ENCODE assay signal across 10 cellular contexts in genomic region chr9:125759812-125760134, GRCh38. TPM values are rescaled to one million over a fixed set of nuclear protein-coding genes. Genes with fewer than 3 reads are reported as not detected.
DNase-seq lines count a peak whose midpoint lies in the region; ATAC-seq and TF ChIP-seq lines count a peak whose summit lies in the region.
"Had no signal": no experiment of that assay in that cellular context is flagged by ENCODE, and none has a peak within 500 bp of the region (broad histone marks: within the 10 kb centered on the region; RNA-seq: fewer than 3 reads in every experiment).

No MANE protein-coding gene starts in this region.

- H3K27me3 Mint-ChIP-seq in stimulated activated memory B cell treated with anti-CD40 and anti-IgM and Interleukin-4, amounts not matched to agents 10 μg/mL and 1 μg/mL and 100 μg/mL, for 72 hours: no peaks in the 10 kb centered on the region
- H3K27me3 Mint-ChIP-seq in activated CD4-positive, alpha-beta memory T cell treated with anti-CD3 and anti-CD28 coated beads for 36 hours: no peaks in the 10 kb centered on the region

- peaks cover 15% of the 10 kb centered on the region for H3F3A ChIP-seq in SK-N-SH (replicated peaks; ENCODE audit: insufficient read depth)

- H3K27me3 ChIP-seq in SK-N-SH (ENCODE audit: insufficient read depth): no peaks in the 10 kb centered on the region
- H3K27me3 ChIP-seq in heart left ventricle: no peaks in the 10 kb centered on the region

- no peak for TF ChIP-seq POLR2A in heart left ventricle (IDR thresholded peaks at IDR 0.05)

- H4K20me1 ChIP-seq in SK-N-SH (ENCODE audit: insufficient read depth): peaks cover 85% of the 10 kb centered on the region

- no peak for TF ChIP-seq CTCF in SK-N-SH (IDR thresholded peaks at IDR 0.05)
- TF ChIP-seq CTCF in heart left ventricle (IDR thresholded peaks at IDR 0.05): no peak

- ATAC-seq in heart left ventricle: peak; percentile 25 to 63 (median 49)
- no peak for ATAC-seq in stimulated activated memory B cell treated with anti-CD40 and anti-IgM and Interleukin-4, amounts not matched to agents 10 μg/mL and 1 μg/mL and 100 μg/mL, for 72 hours
- no peak for ATAC-seq in stimulated activated effector memory CD8-positive, alpha-beta T cell treated with anti-CD3 and anti-CD28 coated beads, Interleukin-12 subunit alpha, Interleukin-12 subunit beta, amount 100 ng/mL, for 72 hours

- peak overlapping the region; percentile 56 for H3K27ac Mint-ChIP-seq in stimulated activated memory B cell treated with anti-CD40 and anti-IgM and Interleukin-4, amounts not matched to agents 10 μg/mL and 1 μg/mL and 100 μg/mL, for 72 hours
- H3K27ac Mint-ChIP-seq in activated CD4-positive, alpha-beta memory T cell treated with anti-CD3 and anti-CD28 coated beads for 36 hours: no peak overlapping the region
- no peak overlapping the region for H3K27ac Mint-ChIP-seq in stimulated activated effector memory CD8-positive, alpha-beta T cell treated with anti-CD3 and anti-CD28 coated beads, Interleukin-12 subunit alpha, Interleukin-12 subunit beta, amount 100 ng/mL, for 72 hours

- peak overlapping the region; percentile 54 for H3K9ac ChIP-seq in SK-N-SH

- H3K4me1 Mint-ChIP-seq in stimulated activated memory B cell treated with anti-CD40 and anti-IgM and Interleukin-4, amounts not matched to agents 10 μg/mL and 1 μg/mL and 100 μg/mL, for 72 hours: peaks cover 17% of the 10 kb centered on the region
- H3K4me1 Mint-ChIP-seq in activated CD4-positive, alpha-beta memory T cell treated with anti-CD3 and anti-CD28 coated beads for 36 hours (ENCODE audit: low read depth): peaks cover 10% of the 10 kb centered on the region
- H3K4me1 Mint-ChIP-seq in stimulated activated effector memory CD8-positive, alpha-beta T cell treated with anti-CD3 and anti-CD28 coated beads, Interleukin-12 subunit alpha, Interleukin-12 subunit beta, amount 100 ng/mL, for 72 hours: no peaks in the 10 kb centered on the region

- 32% methylated on average over 7 of the region's 7 CpGs for WGBS in SK-N-SH (ENCODE audit: low lambda C conversion rate)
- 22 to 29% (median 27%) methylated on average over 7 of the region's 7 CpGs for WGBS in heart left ventricle, 4 donors

- DNase-seq in NCI-H1436 (lab: John Stamatoyannopoulos, UW) (peak; percentile 50), NCI-H1436 treated with DMSO at 0.1 percent for 48 hours (lab: John Stamatoyannopoulos, UW) (no peak), SK-N-SH (no peak), heart left ventricle (peak in 1 of 5 donors; percentile 29), DMS53 treated with DMSO at 0.1 percent for 48 hours (lab: John Stamatoyannopoulos, UW; ENCODE audit: unreplicated experiment) (no peak)
- DNase-seq in activated CD4-positive, alpha-beta memory T cell treated with anti-CD3 and anti-CD28 coated beads for 36 hours: no peak
- DNase-seq in stimulated activated effector memory CD8-positive, alpha-beta T cell treated with anti-CD3 and anti-CD28 coated beads, Interleukin-12 subunit alpha, Interleukin-12 subunit beta, amount 100 ng/mL, for 72 hours (ENCODE audit: low spot score in 2 of 2): no peak
- DNase-seq: amniotic stem cell; stimulated activated CD4-positive, alpha-beta T cell treated with anti-CD3 and anti-CD28 coated beads, Interleukin-1b, Interleukin-23, amount 100 ng/mL, for 48 hours had no signal

- no peak overlapping the region for H2AFZ ChIP-seq in SK-N-SH (ENCODE audit: low read depth)

- H3K4me3 Mint-ChIP-seq in stimulated activated memory B cell treated with anti-CD40 and anti-IgM and Interleukin-4, amounts not matched to agents 10 μg/mL and 1 μg/mL and 100 μg/mL, for 72 hours: peak overlapping the region; percentile 76
- H3K4me3 Mint-ChIP-seq in activated CD4-positive, alpha-beta memory T cell treated with anti-CD3 and anti-CD28 coated beads for 36 hours: no peak overlapping the region
- H3K4me3 Mint-ChIP-seq in stimulated activated effector memory CD8-positive, alpha-beta T cell treated with anti-CD3 and anti-CD28 coated beads, Interleukin-12 subunit alpha, Interleukin-12 subunit beta, amount 100 ng/mL, for 72 hours: no peak overlapping the region

- H3K9me3 ChIP-seq in SK-N-SH (no peaks in the 10 kb centered on the region), heart left ventricle (no peaks in the 10 kb centered on the region)

- H3K9me2 ChIP-seq in SK-N-SH: no peaks in the 10 kb centered on the region

- TF ChIP-seq RAD21 in SK-N-SH (IDR thresholded peaks at IDR 0.05; ENCODE audit: low read length): no peak

- peaks cover 100% of the 10 kb centered on the region for H3K79me2 ChIP-seq in SK-N-SH (ENCODE audit: insufficient read depth)

- CTCF ChIA-PET in SK-N-SH (lab: Yijun Ruan, JAX): interaction anchor here (0.8 to 2.2 kb wide), 7 partner anchors 11 to 352 kb away, joined by 3 to 8 read pairs (median 3); no protein-coding TSS in a partner anchor
- CTCF ChIA-PET in activated CD4-positive, alpha-beta memory T cell treated with anti-CD3 and anti-CD28 coated beads for 36 hours (lab: Charles Lee): no interaction called here

- peaks cover 33 to 78% of the 10 kb centered on the region in 2 experiments; a peak in 3 of 4 replicates for H3K4me1 ChIP-seq in SK-N-SH (ENCODE audit: control insufficient read depth in 1 of 2, insufficient read depth in 2 of 2, low read depth in 1 of 2, low read length in 1 of 2)
- peaks cover 0 to 84% (median 44%) of the 10 kb centered on the region in 12 donors for H3K4me1 ChIP-seq in heart left ventricle

- H3K36me3 Mint-ChIP-seq in stimulated activated memory B cell treated with anti-CD40 and anti-IgM and Interleukin-4, amounts not matched to agents 10 μg/mL and 1 μg/mL and 100 μg/mL, for 72 hours: peaks cover 8% of the 10 kb centered on the region
- peaks cover 2% of the 10 kb centered on the region for H3K36me3 Mint-ChIP-seq in activated CD4-positive, alpha-beta memory T cell treated with anti-CD3 and anti-CD28 coated beads for 36 hours
- H3K36me3 Mint-ChIP-seq in stimulated activated effector memory CD8-positive, alpha-beta T cell treated with anti-CD3 and anti-CD28 coated beads, Interleukin-12 subunit alpha, Interleukin-12 subunit beta, amount 100 ng/mL, for 72 hours: no peaks in the 10 kb centered on the region

- intact Hi-C loops in heart left ventricle (cut with DNase I): loop anchor here in 2 of 10 donors (10.0 kb wide), 3 partner anchors 65 to 205 kb away; no protein-coding TSS in a partner anchor
- intact Hi-C loops in activated CD4-positive, alpha-beta memory T cell treated with anti-CD3 and anti-CD28 coated beads for 36 hours (cut with micrococcal nuclease): no loop called here

- H3K36me3 ChIP-seq in SK-N-SH (replicated peaks in 1 of 2; ENCODE audit: control insufficient read depth in 1 of 2, insufficient read depth in 2 of 2, low read length in 1 of 2) (peaks cover 27 to 36% of the 10 kb centered on the region in 2 experiments), heart left ventricle (no peaks in the 10 kb centered on the region)

- POLR2A ChIA-PET in SK-N-SH (lab: Yijun Ruan, JAX): interaction anchor here (1.1 kb wide), 1 partner anchor 519 kb away, joined by 4 read pairs; the partner anchor contains the start of gene HSPA5
- POLR2A ChIA-PET in activated CD4-positive, alpha-beta memory T cell treated with anti-CD3 and anti-CD28 coated beads for 36 hours (lab: Charles Lee): no interaction called here

- H3K27ac ChIP-seq in SK-N-SH (ENCODE audit: low read depth in 2 of 2, low read length in 1 of 2) (peak overlapping the region; percentile 43 to 77; a peak in 3 of 4 replicates), heart left ventricle (peak overlapping the region in 3 of 12 donors; percentile 25 to 57 (median 34))

- peak overlapping the region; percentile 80 for H3K4me2 ChIP-seq in SK-N-SH

- no peaks in the 10 kb centered on the region for H3K9me3 Mint-ChIP-seq in stimulated activated memory B cell treated with anti-CD40 and anti-IgM and Interleukin-4, amounts not matched to agents 10 μg/mL and 1 μg/mL and 100 μg/mL, for 72 hours
- no peaks in the 10 kb centered on the region for H3K9me3 Mint-ChIP-seq in activated CD4-positive, alpha-beta memory T cell treated with anti-CD3 and anti-CD28 coated beads for 36 hours
- H3K9me3 Mint-ChIP-seq in stimulated activated effector memory CD8-positive, alpha-beta T cell treated with anti-CD3 and anti-CD28 coated beads, Interleukin-12 subunit alpha, Interleukin-12 subunit beta, amount 100 ng/mL, for 72 hours: no peaks in the 10 kb centered on the region

- H3K4me3 ChIP-seq in SK-N-SH (ENCODE audit: low read depth in 2 of 2, low read length in 1 of 2) (peak overlapping the region; percentile 36 to 52), heart left ventricle (peak overlapping the region in 9 of 12 donors; percentile 16 to 51 (median 30))

- TF ChIP-seq EP300 in SK-N-SH (IDR thresholded peaks at IDR 0.05; ENCODE audit: borderline replicate concordance in 1 of 2, low read depth in 1 of 2, low read length in 1 of 2): no peak

TF ChIP-seq in SK-N-SH, 30 proteins besides CTCF, POLR2A, EP300 and RAD21 (continues in another document):
- TF ChIP-seq SIN3A (IDR thresholded peaks at IDR 0.05; ENCODE audit: borderline replicate concordance, low read depth, low read length): peak; percentile 48; the same call in 1 of the 2 replicates
- TF ChIP-seq GATA2 (CRISPR knock-in tag; IDR thresholded peaks at IDR 0.05): 0 out of 2 replicates have a peak, but pooled peaks have one; percentile 19
- no peak for TF ChIP-seq TCF12 (IDR thresholded peaks at IDR 0.05)
- TF ChIP-seq FOXM1 (IDR thresholded peaks at IDR 0.05; ENCODE audit: low read depth): no peak
- no peak for TF ChIP-seq USF1 (IDR thresholded peaks at IDR 0.05; ENCODE audit: borderline replicate concordance, low read depth)
- TF ChIP-seq FOSL2 (IDR thresholded peaks at IDR 0.05; ENCODE audit: borderline replicate concordance, low read depth): no peak

RNA-seq across cellular contexts. Expression of gene PBX3, which starts 12.6 kb away (rescaled TPM):
- polyA plus RNA-seq in SK-N-SH (2012; rRNA removed): 73.0 and 87.0 TPM in 2 replicates
- polyA plus RNA-seq in SK-N-SH (2012; cell fraction: cytosol; rRNA removed): 89.5 and 93.2 TPM in 2 replicates
- polyA plus RNA-seq in SK-N-SH (2012; cell fraction: nucleus; rRNA removed): 84.3 and 152 TPM in 2 replicates
- total RNA-seq in heart left ventricle: 10 to 100 TPM; 46.2 to 76.1 (median 59.5) TPM
- 10 to 100 TPM; 14.8 to 38.8 TPM for polyA plus RNA-seq in heart left ventricle
- total RNA-seq in activated CD4-positive, alpha-beta memory T cell treated with anti-CD3 and anti-CD28 coated beads for 36 hours: 10 to 100 TPM; 11.9 to 12.7 TPM

RNA-seq across cellular contexts. Expression of gene MAPKAP1, which starts 52.8 kb away (rescaled TPM):
- polyA plus RNA-seq in SK-N-SH (2012; rRNA removed): 97.9 and 117 TPM in 2 replicates
- polyA plus RNA-seq in SK-N-SH (2012; cell fraction: cytosol; rRNA removed): 102 and 103 TPM in 2 replicates
- 81.1 and 148 TPM in 2 replicates for polyA plus RNA-seq in SK-N-SH (2012; cell fraction: nucleus; rRNA removed)
- total RNA-seq in heart left ventricle: 100 to 1,000 TPM in 7 of 9 donors, 10 to 100 TPM in 2; 76.2 to 145 (median 113) TPM
- 100 to 1,000 TPM; 124 to 141 TPM for polyA plus RNA-seq in heart left ventricle
- total RNA-seq in activated CD4-positive, alpha-beta memory T cell treated with anti-CD3 and anti-CD28 coated beads for 36 hours: 10 to 100 TPM; 55.3 to 57.9 TPM

Comparison
In these comparisons a context has a peak if more than half of its experiments do, and no peak if none do; other contexts are left out.
1. ATAC-seq: peak in heart left ventricle (4 of 4); none in stimulated activated memory B cell treated with anti-CD40 and anti-IgM and Interleukin-4, amounts not matched to agents 10 μg/mL and 1 μg/mL and 100 μg/mL, for 72 hours (single experiment) and stimulated activated effector memory CD8-positive, alpha-beta T cell treated with anti-CD3 and anti-CD28 coated beads, Interleukin-12 subunit alpha, Interleukin-12 subunit beta, amount 100 ng/mL, for 72 hours (single experiment).